In genomic region chr5:179297026-179297425, GRCh38 we compare ENCODE assay signal across 20 cellular contexts. TPM values are rescaled to one million over a fixed set of nuclear protein-coding genes. Genes with fewer than 3 reads are reported as not detected.
"Had no signal": no experiment of that assay in that cellular context is flagged by ENCODE, and none has a peak within 500 bp of the region (broad histone marks: within the 10 kb centered on the region; RNA-seq: fewer than 3 reads in every experiment).

No MANE protein-coding gene starts in this region.

- H3K27ac ChIP-seq: adrenal gland, esophagus squamous epithelium, pancreas, VCaP had no signal

- H3K9me3 Mint-ChIP-seq: dendritic cell treated with granulocyte-macrophage colony-stimulating factor and Interleukin-4, amounts not matched to agents 40 ng/mL and 50 ng/mL, for 4 days had no signal

- H3K9me3 ChIP-seq: adrenal gland, esophagus squamous epithelium, pancreas had no signal

- DNase-seq: activated CD4-positive, alpha-beta T cell treated with anti-CD3 and anti-CD28 coated beads, Interleukin-2, amount 50 U/mL, for 1 hour; activated CD4-positive, CD25-positive, alpha-beta regulatory T cell treated with anti-CD3 and anti-CD28 coated beads, Interleukin-2, amount 50 U/mL, for 72 hours; activated CD8-positive, alpha-beta memory T cell treated with anti-CD3 and anti-CD28 coated beads, Interleukin-2, amount 50 U/mL, for 48 hours; activated effector memory CD4-positive, alpha-beta T cell treated with Interleukin-2 at 50 U/mL for 16 hours; activated naive CD4-positive, alpha-beta T cell treated with anti-CD3 and anti-CD28 coated beads, Interleukin-2, amount 50 U/mL, for 16 hours; activated T-cell treated with anti-CD3 and anti-CD28 coated beads, Interleukin-2, amount 50 U/mL, for 48 hours; effector memory CD4-positive, alpha-beta T cell; esophagus squamous epithelium; left cardiac atrium; midbrain; stimulated activated naive CD8-positive, alpha-beta T cell treated with anti-CD3 and anti-CD28 coated beads, Interleukin-15, amount 100 ng/mL, for 72 hours; SW 1271; T-helper 2 cell; trophoblast cell had no signal

- H3K27me3 Mint-ChIP-seq: dendritic cell treated with granulocyte-macrophage colony-stimulating factor and Interleukin-4, amounts not matched to agents 40 ng/mL and 50 ng/mL, for 4 days had no signal

- H3K4me3 ChIP-seq: adrenal gland, esophagus squamous epithelium, pancreas had no signal

- H3K4me1 ChIP-seq: adrenal gland, pancreas had no signal

- H3K4me1 Mint-ChIP-seq: stimulated activated naive CD8-positive, alpha-beta T cell treated with anti-CD3 and anti-CD28 coated beads, Interleukin-15, amount 100 ng/mL, for 72 hours had no signal

- FAIRE-seq: bronchial epithelial cell, endothelial cell of umbilical vein, pancreas had no signal

- H3K4me3 Mint-ChIP-seq: dendritic cell treated with granulocyte-macrophage colony-stimulating factor and Interleukin-4, amounts not matched to agents 40 ng/mL and 50 ng/mL, for 4 days; stimulated activated naive CD8-positive, alpha-beta T cell treated with anti-CD3 and anti-CD28 coated beads, Interleukin-15, amount 100 ng/mL, for 72 hours had no signal

- ATAC-seq: left cardiac atrium; stimulated activated naive CD8-positive, alpha-beta T cell treated with anti-CD3 and anti-CD28 coated beads, Interleukin-15, amount 100 ng/mL, for 72 hours had no signal

- H3K27me3 ChIP-seq: adrenal gland, esophagus squamous epithelium, pancreas had no signal

- H3K36me3 ChIP-seq: adrenal gland, esophagus squamous epithelium, pancreas had no signal

- H3K27ac Mint-ChIP-seq: dendritic cell treated with granulocyte-macrophage colony-stimulating factor and Interleukin-4, amounts not matched to agents 40 ng/mL and 50 ng/mL, for 4 days had no signal

RNA-seq across cellular contexts. Expression of gene ADAMTS2, which starts 48.2 kb away (rescaled TPM):
- total RNA-seq: endothelial cell of umbilical vein had no signal
- polyA plus RNA-seq: endothelial cell of umbilical vein had no signal
